Comparison of ENCODE assay signal across 8 cellular contexts in genomic region chr19:6424190-6424938, GRCh38. TPM values are rescaled to one million over a fixed set of nuclear protein-coding genes. Genes with fewer than 3 reads are reported as not detected.
DNase-seq lines count a peak whose midpoint lies in the region; ATAC-seq and TF ChIP-seq lines count a peak whose summit lies in the region.

KHSRP (minus strand) TSS chr19:6424811; CDS start chr19:6424701, 110 bp downstream.

- CTCF ChIA-PET in activated CD4-positive, alpha-beta T cell treated with anti-CD3 and anti-CD28 coated beads for 36 hours (lab: Charles Lee): interaction anchor here (0.7 to 1.5 kb wide), 4 partner anchors 26 to 439 kb away, joined by 3 to 9 read pairs (median 4); partner anchors contain the start of gene ALKBH7

- DNase-seq in activated CD4-positive, alpha-beta T cell treated with anti-CD3 and anti-CD28 coated beads for 36 hours: peak; percentile 53
- DNase-seq in activated CD4-positive, alpha-beta T cell treated with anti-CD3 and anti-CD28 coated beads for 1 hour: no peak
- peak in 3 of 5 experiments; percentile 6 to 52 (median 26) for DNase-seq in T-helper 2 cell
- DNase-seq in lower lobe of right lung: no peak
- DNase-seq in stimulated activated naive CD8-positive, alpha-beta T cell treated with anti-CD3 and anti-CD28 coated beads, Interleukin-15, amount 100 ng/mL, for 72 hours: peak in 1 of 2 donors; percentile 29

- intact Hi-C loops in activated CD4-positive, alpha-beta T cell treated with anti-CD3 and anti-CD28 coated beads for 36 hours (cut with DNase I, micrococcal nuclease): loop anchor here (1.0 to 2.0 kb wide), 2 partner anchors 51 to 80 kb away; no protein-coding TSS in a partner anchor
- intact Hi-C loops in dendritic cell treated with granulocyte-macrophage colony-stimulating factor and Interleukin-4, amounts not matched to agents 40 ng/mL and 50 ng/mL, for 4 days (cut with micrococcal nuclease): loop anchor here (2.0 to 5.0 kb wide), 2 partner anchors 32 to 52 kb away; partner anchors contain the start of genes ALKBH7 and GTF2F1
- intact Hi-C loops in lower lobe of right lung (cut with DNase I): no loop called here

- H3K9me3 Mint-ChIP-seq in activated CD4-positive, alpha-beta T cell treated with anti-CD3 and anti-CD28 coated beads for 36 hours (ENCODE audit: low read depth): peaks cover 3% of the 10 kb centered on the region
- no peaks in the 10 kb centered on the region for H3K9me3 Mint-ChIP-seq in dendritic cell treated with granulocyte-macrophage colony-stimulating factor and Interleukin-4, amounts not matched to agents 40 ng/mL and 50 ng/mL, for 4 days
- peaks cover 0 to 7% of the 10 kb centered on the region in 2 donors for H3K9me3 Mint-ChIP-seq in stimulated activated naive CD8-positive, alpha-beta T cell treated with anti-CD3 and anti-CD28 coated beads, Interleukin-15, amount 100 ng/mL, for 72 hours

- peak within 1 kb of the TSS; percentile 98 for H3K27ac Mint-ChIP-seq in activated CD4-positive, alpha-beta T cell treated with anti-CD3 and anti-CD28 coated beads for 36 hours
- peak within 1 kb of the TSS; percentile 95 for H3K27ac Mint-ChIP-seq in dendritic cell treated with granulocyte-macrophage colony-stimulating factor and Interleukin-4, amounts not matched to agents 40 ng/mL and 50 ng/mL, for 4 days
- H3K27ac Mint-ChIP-seq in stimulated activated naive CD8-positive, alpha-beta T cell treated with anti-CD3 and anti-CD28 coated beads, Interleukin-15, amount 100 ng/mL, for 72 hours: peak within 1 kb of the TSS; percentile 95 to 96

- no peak for ATAC-seq in activated CD4-positive, alpha-beta T cell treated with anti-CD3 and anti-CD28 coated beads for 36 hours
- no peak for ATAC-seq in lower lobe of right lung
- ATAC-seq in stimulated activated naive CD8-positive, alpha-beta T cell treated with anti-CD3 and anti-CD28 coated beads, Interleukin-15, amount 100 ng/mL, for 72 hours: no peak
- no peak for ATAC-seq in GM21529 (IDR thresholded peaks at IDR 0.05; ENCODE audit: unreplicated experiment)
- ATAC-seq in GM21619 (IDR thresholded peaks at IDR 0.05; ENCODE audit: unreplicated experiment): no peak

- H3K36me3 Mint-ChIP-seq in activated CD4-positive, alpha-beta T cell treated with anti-CD3 and anti-CD28 coated beads for 36 hours (ENCODE audit: low read depth): peaks cover 41% of the 10 kb centered on the region
- H3K36me3 Mint-ChIP-seq in dendritic cell treated with granulocyte-macrophage colony-stimulating factor and Interleukin-4, amounts not matched to agents 40 ng/mL and 50 ng/mL, for 4 days (ENCODE audit: low read depth): peaks cover 43% of the 10 kb centered on the region

- H3K4me1 ChIP-seq in lower lobe of right lung: peaks cover 20% of the 10 kb centered on the region

- peak within 1 kb of the TSS; percentile 78 for H3K27ac ChIP-seq in lower lobe of right lung

- no peaks in the 10 kb centered on the region for H3K27me3 ChIP-seq in lower lobe of right lung (ENCODE audit: low read depth)

- H3K9me3 ChIP-seq in lower lobe of right lung: no peaks in the 10 kb centered on the region

- POLR2A ChIA-PET in activated CD4-positive, alpha-beta T cell treated with anti-CD3 and anti-CD28 coated beads for 36 hours (lab: Charles Lee): interaction anchor here (0.6 to 1.3 kb wide), 9 partner anchors 30 to 753 kb away, joined by 3 to 13 read pairs (median 3); partner anchors contain the start of gene ALKBH7

- peaks cover 31% of the 10 kb centered on the region for H3K4me1 Mint-ChIP-seq in activated CD4-positive, alpha-beta T cell treated with anti-CD3 and anti-CD28 coated beads for 36 hours
- H3K4me1 Mint-ChIP-seq in dendritic cell treated with granulocyte-macrophage colony-stimulating factor and Interleukin-4, amounts not matched to agents 40 ng/mL and 50 ng/mL, for 4 days (ENCODE audit: low read depth): peaks cover 51% of the 10 kb centered on the region
- H3K4me1 Mint-ChIP-seq in stimulated activated naive CD8-positive, alpha-beta T cell treated with anti-CD3 and anti-CD28 coated beads, Interleukin-15, amount 100 ng/mL, for 72 hours: peaks cover 47% of the 10 kb centered on the region

- TF ChIP-seq CTCF in lower lobe of right lung (IDR thresholded peaks at IDR 0.05): no peak

- H3K4me3 ChIP-seq in lower lobe of right lung: peak within 1 kb of the TSS; percentile 83

- peaks cover 28% of the 10 kb centered on the region for H3K36me3 ChIP-seq in lower lobe of right lung

- H3K27me3 Mint-ChIP-seq in activated CD4-positive, alpha-beta T cell treated with anti-CD3 and anti-CD28 coated beads for 36 hours: no peaks in the 10 kb centered on the region
- peaks cover under 1% of the 10 kb centered on the region for H3K27me3 Mint-ChIP-seq in dendritic cell treated with granulocyte-macrophage colony-stimulating factor and Interleukin-4, amounts not matched to agents 40 ng/mL and 50 ng/mL, for 4 days
- no peaks in the 10 kb centered on the region for H3K27me3 Mint-ChIP-seq in stimulated activated naive CD8-positive, alpha-beta T cell treated with anti-CD3 and anti-CD28 coated beads, Interleukin-15, amount 100 ng/mL, for 72 hours

- H3K4me3 Mint-ChIP-seq in activated CD4-positive, alpha-beta T cell treated with anti-CD3 and anti-CD28 coated beads for 36 hours: peak within 1 kb of the TSS; percentile 82
- peak within 1 kb of the TSS; percentile 88 for H3K4me3 Mint-ChIP-seq in dendritic cell treated with granulocyte-macrophage colony-stimulating factor and Interleukin-4, amounts not matched to agents 40 ng/mL and 50 ng/mL, for 4 days
- peak within 1 kb of the TSS; percentile 92 to 94 for H3K4me3 Mint-ChIP-seq in stimulated activated naive CD8-positive, alpha-beta T cell treated with anti-CD3 and anti-CD28 coated beads, Interleukin-15, amount 100 ng/mL, for 72 hours

RNA-seq across cellular contexts. Expression of gene KHSRP, which starts in this region (rescaled TPM):
- 100 to 1,000 TPM; 363 to 380 TPM for total RNA-seq in activated CD4-positive, alpha-beta T cell treated with anti-CD3 and anti-CD28 coated beads for 36 hours
- total RNA-seq in lower lobe of right lung: 173 TPM

Comparison
In these comparisons a context has a peak if more than half of its experiments do, and no peak if none do; other contexts are left out.
1. DNase-seq: peak in activated CD4-positive, alpha-beta T cell treated with anti-CD3 and anti-CD28 coated beads for 36 hours (single experiment) and T-helper 2 cell (3 of 5); none in activated CD4-positive, alpha-beta T cell treated with anti-CD3 and anti-CD28 coated beads for 1 hour (single experiment) and lower lobe of right lung (single experiment).
2. Peak in every context shown above with its lines, with median percentiles within 50 percentile points of each other: H3K27ac Mint-ChIP-seq and H3K4me3 Mint-ChIP-seq.